In genomic region chr19:10269333-10270179, GRCh38 we compare ENCODE assay signal across 8 cellular contexts. TPM values are rescaled to one million over a fixed set of nuclear protein-coding genes. Genes with fewer than 3 reads are reported as not detected.
DNase-seq lines count a peak whose midpoint lies in the region; ATAC-seq lines count a peak whose summit lies in the region.

No MANE protein-coding gene starts in this region.

- DNase-seq in GF-D8 (lab: John Stamatoyannopoulos, UW), result peak; percentile 48
- peak; percentile 83 for DNase-seq in HK-2 (ENCODE audit: unreplicated experiment)
- DNase-seq in OCI-M1 (lab: John Stamatoyannopoulos, UW), result peak; percentile 98
- peak; percentile 93 for DNase-seq in activated T-cell treated with anti-CD3 and anti-CD28 coated beads, Interleukin-2, amount 50 U/mL, for 1 hour
- peak; percentile 81 for DNase-seq in stimulated activated CD8-positive, alpha-beta memory T cell treated with anti-CD3 and anti-CD28 coated beads, Interleukin-4, amount 100 ng/mL, for 24 hours (ENCODE audit: low read depth)

- H3K4me3 ChIP-seq in muscle layer of colon (ENCODE audit: low read depth in 1 of 2, low read length in 2 of 2), result peak overlapping the region; percentile 18 to 50

- peak overlapping the region; percentile 21 for H3K9ac ChIP-seq in muscle layer of colon (ENCODE audit: low read length)

- ATAC-seq in esophagus mucosa, result peak; percentile 77
- no peak for ATAC-seq in GM18511 (IDR thresholded peaks at IDR 0.05; ENCODE audit: unreplicated experiment)

- H3K36me3 ChIP-seq in muscle layer of colon (ENCODE audit: insufficient read depth, low read length), result no peaks in the 10 kb centered on the region

- H3K4me1 ChIP-seq in muscle layer of colon (ENCODE audit: insufficient read depth, low read length), result peaks cover 4% of the 10 kb centered on the region

- peaks cover 7 to 19% of the 10 kb centered on the region in 2 donors for H3K27me3 ChIP-seq in muscle layer of colon (ENCODE audit: control insufficient read depth in 1 of 2, insufficient read depth in 2 of 2, low read length in 2 of 2)

- no peak overlapping the region for H3K27ac ChIP-seq in muscle layer of colon (ENCODE audit: low read depth, low read length)

- H3K9me3 ChIP-seq in muscle layer of colon (ENCODE audit: low read length), result no peaks in the 10 kb centered on the region

RNA-seq across cellular contexts. Expression of gene ICAM1, which starts 1.4 kb away (rescaled TPM):
- total RNA-seq in esophagus mucosa, result 3.5 TPM

RNA-seq across cellular contexts. Expression of gene ICAM4, which starts 17.2 kb away (rescaled TPM):
- total RNA-seq in esophagus mucosa, result not detected

RNA-seq across cellular contexts. Expression of gene MRPL4, which starts 17.5 kb away (rescaled TPM):
- total RNA-seq in esophagus mucosa, result 68.7 TPM

RNA-seq across cellular contexts. Expression of gene ICAM5, which starts 20.2 kb away (rescaled TPM):
- 1.3 TPM for total RNA-seq in esophagus mucosa

RNA-seq across cellular contexts. Expression of gene S1PR2, which starts 38.4 kb away (rescaled TPM):
- total RNA-seq in esophagus mucosa, result 2.5 TPM

Comparison
In these comparisons a context has a peak if more than half of its experiments do, and no peak if none do; other contexts are left out.
1. DNase-seq: peak in every context shown above with its lines; median percentile 98 in OCI-M1; 93 in activated T-cell treated with anti-CD3 and anti-CD28 coated beads, Interleukin-2, amount 50 U/mL, for 1 hour; 83 in HK-2; 81 in stimulated activated CD8-positive, alpha-beta memory T cell treated with anti-CD3 and anti-CD28 coated beads, Interleukin-4, amount 100 ng/mL, for 24 hours; 48 in GF-D8.